29 cellular contexts compared by ENCODE assay signal in genomic region chr5:110735545-110735944, GRCh38.
"Had no signal": no experiment of that assay in that cellular context is flagged by ENCODE, and none has a peak within 500 bp of the region (broad histone marks: within the 10 kb centered on the region; RNA-seq: fewer than 3 reads in every experiment).

No MANE protein-coding gene starts in this region.

- H3K36me3 Mint-ChIP-seq: type B pancreatic cell had no signal

- H3K27me3 Mint-ChIP-seq: stimulated activated memory B cell treated with anti-CD40 and anti-IgM and Interleukin-4, amounts not matched to agents 10 μg/mL and 1 μg/mL and 100 μg/mL, for 72 hours had no signal

- ATAC-seq: activated naive CD8-positive, alpha-beta T cell treated with anti-CD3 and anti-CD28 coated beads, Interleukin-2, amount 50 U/mL, for 24 hours; esophagus mucosa; heart right ventricle; naive thymus-derived CD8-positive, alpha-beta T cell; psoas muscle; stimulated activated memory B cell treated with anti-CD40 and anti-IgM and Interleukin-4, amounts not matched to agents 10 μg/mL and 1 μg/mL and 100 μg/mL, for 72 hours; stimulated activated naive CD8-positive, alpha-beta T cell treated with anti-CD3 and anti-CD28 coated beads, Interleukin-15, amount 100 ng/mL, for 72 hours had no signal

- H3K9ac ChIP-seq: parathyroid adenoma had no signal

- H3K36me3 ChIP-seq: breast epithelium, heart right ventricle, sigmoid colon, uterus had no signal

- H3K4me3 ChIP-seq: breast epithelium, heart right ventricle, psoas muscle, sigmoid colon, uterus had no signal

- H3K9me3 Mint-ChIP-seq: activated CD4-positive, alpha-beta memory T cell treated with anti-CD3 and anti-CD28 coated beads for 36 hours; activated CD4-positive, alpha-beta T cell treated with anti-CD3 and anti-CD28 coated beads, Interleukin-2, amount 10 ng/mL, durations not matched to agents 24 days and 14 days; activated naive CD8-positive, alpha-beta T cell treated with anti-CD3 and anti-CD28 coated beads, Interleukin-2, amount 50 U/mL, for 24 hours; naive thymus-derived CD8-positive, alpha-beta T cell; neural crest cell; stimulated activated memory B cell treated with anti-CD40 and anti-IgM and Interleukin-4, amounts not matched to agents 10 μg/mL and 1 μg/mL and 100 μg/mL, for 72 hours; type B pancreatic cell had no signal

- H2AFZ ChIP-seq: parathyroid adenoma had no signal

- H3K9me3 ChIP-seq: breast epithelium, heart right ventricle, psoas muscle, sigmoid colon, uterus had no signal

- H3K79me2 ChIP-seq: parathyroid adenoma had no signal

- FAIRE-seq: endothelial cell of umbilical vein, small intestine had no signal

- H3K27ac Mint-ChIP-seq: activated CD4-positive, alpha-beta memory T cell treated with anti-CD3 and anti-CD28 coated beads for 36 hours; activated CD4-positive, alpha-beta T cell treated with anti-CD3 and anti-CD28 coated beads, Interleukin-2, amount 10 ng/mL, durations not matched to agents 24 days and 14 days; activated naive CD8-positive, alpha-beta T cell treated with anti-CD3 and anti-CD28 coated beads, Interleukin-2, amount 50 U/mL, for 24 hours; naive thymus-derived CD8-positive, alpha-beta T cell; stimulated activated memory B cell treated with anti-CD40 and anti-IgM and Interleukin-4, amounts not matched to agents 10 μg/mL and 1 μg/mL and 100 μg/mL, for 72 hours; stimulated activated naive CD8-positive, alpha-beta T cell treated with anti-CD3 and anti-CD28 coated beads, Interleukin-15, amount 100 ng/mL, for 72 hours; type B pancreatic cell had no signal

- DNase-seq: activated CD4-positive, alpha-beta memory T cell treated with anti-CD3 and anti-CD28 coated beads for 36 hours; activated CD4-positive, alpha-beta T cell treated with anti-CD3 and anti-CD28 coated beads, Interleukin-2, amount 10 ng/mL, durations not matched to agents 24 days and 14 days; activated CD4-positive, CD25-positive, alpha-beta regulatory T cell treated with anti-CD3 and anti-CD28 coated beads, Interleukin-2, amount 50 U/mL, for 72 hours; activated CD8-positive, alpha-beta memory T cell treated with anti-CD3 and anti-CD28 coated beads, Interleukin-2, amount 50 U/mL, for 4 hours; activated gamma-delta T cell treated with Interleukin-2 at 50 U/mL for 16 hours; activated naive CD4-positive, alpha-beta T cell treated with anti-CD3 and anti-CD28 coated beads, Interleukin-2, amount 50 U/mL, for 16 hours; activated naive CD8-positive, alpha-beta T cell treated with anti-CD3 and anti-CD28 coated beads, Interleukin-2, amount 50 U/mL, for 24 hours; activated T-cell treated with anti-CD3 and anti-CD28 coated beads, Interleukin-2, amount 50 U/mL, for 1 hour; central memory CD4-positive, alpha-beta T cell; foreskin melanocyte; heart right ventricle; naive thymus-derived CD8-positive, alpha-beta T cell; nucleus accumbens; psoas muscle; sigmoid colon; small intestine; stimulated activated CD4-positive, alpha-beta T cell treated with anti-CD3 and anti-CD28 coated beads, Interleukin-4, amount 100 ng/mL, for 4 hours; stimulated activated CD8-positive, alpha-beta memory T cell treated with anti-CD3 and anti-CD28 coated beads, Interleukin-4, amount 100 ng/mL, for 48 hours; stimulated activated naive CD8-positive, alpha-beta T cell treated with anti-CD3 and anti-CD28 coated beads, Interleukin-15, amount 100 ng/mL, for 72 hours; substantia nigra; T1000; uterus had no signal

- H3K4me3 Mint-ChIP-seq: activated CD4-positive, alpha-beta memory T cell treated with anti-CD3 and anti-CD28 coated beads for 36 hours; activated CD4-positive, alpha-beta T cell treated with anti-CD3 and anti-CD28 coated beads, Interleukin-2, amount 10 ng/mL, durations not matched to agents 24 days and 14 days; activated naive CD8-positive, alpha-beta T cell treated with anti-CD3 and anti-CD28 coated beads, Interleukin-2, amount 50 U/mL, for 24 hours; naive thymus-derived CD8-positive, alpha-beta T cell; neural crest cell; stimulated activated memory B cell treated with anti-CD40 and anti-IgM and Interleukin-4, amounts not matched to agents 10 μg/mL and 1 μg/mL and 100 μg/mL, for 72 hours; stimulated activated naive CD8-positive, alpha-beta T cell treated with anti-CD3 and anti-CD28 coated beads, Interleukin-15, amount 100 ng/mL, for 72 hours; type B pancreatic cell had no signal

- H3K27me3 ChIP-seq: breast epithelium, sigmoid colon, uterus had no signal

- H3K27ac ChIP-seq: breast epithelium, heart right ventricle, parathyroid adenoma, psoas muscle, sigmoid colon, uterus had no signal

- H3K4me1 ChIP-seq: parathyroid adenoma, uterus had no signal
